ENCODE assay signal across 24 cellular contexts in the genomic region with DNA sequence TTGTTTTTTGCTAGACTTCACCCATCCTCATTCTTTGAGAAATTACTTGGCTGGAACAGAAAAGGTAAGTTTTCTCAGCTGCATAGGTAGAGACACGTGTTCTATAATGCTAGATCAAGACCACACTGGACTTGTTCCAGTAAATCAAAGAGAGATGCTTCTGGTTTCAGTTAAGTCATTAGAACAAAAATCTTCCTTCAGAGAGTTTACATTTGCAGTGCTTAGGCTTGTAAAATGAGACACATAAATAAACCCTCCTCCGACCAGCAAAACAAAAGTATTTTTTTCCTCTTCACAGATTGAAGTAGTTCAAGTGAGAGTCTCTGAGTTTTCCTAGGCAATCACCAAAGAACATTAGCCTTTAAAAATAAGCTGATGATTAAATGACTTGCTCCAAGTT.
A peak's percentile ranks its signal among the peaks of the same experiment; 100 is the strongest.
DNase-seq lines count a peak whose midpoint lies in the region; ATAC-seq, FAIRE-seq and TF ChIP-seq lines count a peak whose summit lies in the region.
"Had no signal": no experiment of that assay in that cellular context is flagged by ENCODE, and none has a peak within 500 bp of the region (broad histone marks: within the 10 kb centered on the region; RNA-seq: fewer than 3 reads in every experiment).

No MANE protein-coding gene starts in this region.

- H3K4me1 ChIP-seq in MM.1S (ENCODE audit: low read length) (peaks cover 18% of the 10 kb centered on the region), OCI-LY7 (ENCODE audit: insufficient read depth, low read length, poor library complexity, severe bottlenecking) (peaks cover 4% of the 10 kb centered on the region)
- H3K4me1 ChIP-seq: lower lobe of right lung had no signal

- no peaks in the 10 kb centered on the region for H3K36me3 ChIP-seq in MM.1S (replicated peaks; ENCODE audit: insufficient read depth, low read length)
- no peaks in the 10 kb centered on the region for H3K36me3 ChIP-seq in OCI-LY7 (ENCODE audit: insufficient read depth, low read length)
- H3K36me3 ChIP-seq: lower lobe of right lung, SJSA1 had no signal

- peak overlapping the region; percentile 6 for H3K4me3 Mint-ChIP-seq in stimulated activated naive CD8-positive, alpha-beta T cell treated with anti-CD3 and anti-CD28 coated beads, Interleukin-15, Interleukin-2, amounts not matched to agents 100 ng/mL and 50 ng/mL, for 24 hours
- peak overlapping the region; percentile 34 for H3K4me3 Mint-ChIP-seq in type B pancreatic cell

- H3K79me2 ChIP-seq in MM.1S (ENCODE audit: low read length) = no peaks in the 10 kb centered on the region
- H3K79me2 ChIP-seq in OCI-LY7 (ENCODE audit: insufficient read depth, low read depth, low read length) = no peaks in the 10 kb centered on the region

- no peaks in the 10 kb centered on the region for H3K27me3 ChIP-seq in MM.1S (replicated peaks; ENCODE audit: insufficient read depth, low read length)

- no peak for TF ChIP-seq CTCF in MM.1S (IDR thresholded peaks at IDR 0.05; ENCODE audit: low read length)
- no peak for TF ChIP-seq CTCF in type B pancreatic cell (conservative IDR thresholded peaks at IDR 0.05)
- TF ChIP-seq CTCF in OCI-LY7 (conservative IDR thresholded peaks at IDR 0.05; ENCODE audit: low read length) = no peak

- H3K4me2 ChIP-seq in MM.1S (ENCODE audit: low read depth, low read length) (peak overlapping the region; percentile 25; the same call in 1 of the 2 replicates), OCI-LY7 (ENCODE audit: low read length) (no peak overlapping the region)

- no peak for ATAC-seq in stimulated activated naive CD8-positive, alpha-beta T cell treated with anti-CD3 and anti-CD28 coated beads, Interleukin-15, Interleukin-2, amounts not matched to agents 100 U/mL and 50 U/mL, for 24 hours
- ATAC-seq: esophagus mucosa, HCT116 had no signal

- DNase-seq in stimulated activated naive CD8-positive, alpha-beta T cell treated with anti-CD3 and anti-CD28 coated beads, Interleukin-15, Interleukin-2, amounts not matched to agents 100 U/mL and 50 U/mL, for 24 hours = no peak
- DNase-seq in MM.1S (peak; percentile 57), type B pancreatic cell (ENCODE audit: extremely low spot score, unreplicated experiment) (no peak), OCI-LY7 (ENCODE audit: low spot score) (no peak), HK-2 (ENCODE audit: unreplicated experiment) (no peak), germinal center (ENCODE audit: low spot score) (no peak)
- DNase-seq: activated CD4-positive, alpha-beta T cell treated with anti-CD3 and anti-CD28 coated beads for 48 hours; amniotic stem cell; caudate nucleus; head of caudate nucleus; immature natural killer cell; lower lobe of right lung; naive B cell; NCI-H1417 treated with DMSO at 0.1 percent for 48 hours; NCI-H774; stimulated activated CD4-positive, alpha-beta T cell treated with anti-CD3 and anti-CD28 coated beads, Interleukin-4, amount 100 ng/mL, for 1 hour; substantia nigra; T-helper 9 cell had no signal

- no peaks in the 10 kb centered on the region for H3K36me3 Mint-ChIP-seq in stimulated activated naive CD8-positive, alpha-beta T cell treated with anti-CD3 and anti-CD28 coated beads, Interleukin-15, Interleukin-2, amounts not matched to agents 100 ng/mL and 50 ng/mL, for 24 hours (ENCODE audit: low read depth)
- no peaks in the 10 kb centered on the region for H3K36me3 Mint-ChIP-seq in type B pancreatic cell
- H3K36me3 Mint-ChIP-seq: immature natural killer cell had no signal

- FAIRE-seq in endometrium (lab: Jason Lieb, UNC) = peak; percentile 91
- FAIRE-seq: HTR-8/SVneo had no signal

- H3K9me3 ChIP-seq in MM.1S (replicated peaks; ENCODE audit: insufficient read depth, low read length) (no peaks in the 10 kb centered on the region), OCI-LY7 (ENCODE audit: low read length) (no peaks in the 10 kb centered on the region)
- H3K9me3 ChIP-seq: lower lobe of right lung, SJSA1 had no signal

- H3K9ac ChIP-seq in MM.1S (ENCODE audit: low read length) = no peak overlapping the region

- H3K27ac Mint-ChIP-seq in stimulated activated naive CD8-positive, alpha-beta T cell treated with anti-CD3 and anti-CD28 coated beads, Interleukin-15, Interleukin-2, amounts not matched to agents 100 ng/mL and 50 ng/mL, for 24 hours = no peak overlapping the region
- H3K27ac Mint-ChIP-seq in type B pancreatic cell = no peak overlapping the region
- H3K27ac Mint-ChIP-seq: immature natural killer cell, naive B cell had no signal

- peaks cover 35% of the 10 kb centered on the region for H3K4me1 Mint-ChIP-seq in stimulated activated naive CD8-positive, alpha-beta T cell treated with anti-CD3 and anti-CD28 coated beads, Interleukin-15, Interleukin-2, amounts not matched to agents 100 ng/mL and 50 ng/mL, for 24 hours (ENCODE audit: low read depth)
- peaks cover 21% of the 10 kb centered on the region for H3K4me1 Mint-ChIP-seq in type B pancreatic cell (ENCODE audit: unreplicated experiment)

- H4K20me1 ChIP-seq in MM.1S (ENCODE audit: insufficient read depth, low read length) = no peaks in the 10 kb centered on the region
- no peaks in the 10 kb centered on the region for H4K20me1 ChIP-seq in OCI-LY7 (ENCODE audit: insufficient read depth, low read length)

- CTCF ChIA-PET in OCI-LY7 (lab: Charles Lee; ENCODE audit: unreplicated experiment) = no interaction called here

- intact Hi-C loops in OCI-LY7 (cut with micrococcal nuclease; ENCODE audit: unreplicated experiment) = no loop called here

- H3K27me3 Mint-ChIP-seq in stimulated activated naive CD8-positive, alpha-beta T cell treated with anti-CD3 and anti-CD28 coated beads, Interleukin-15, Interleukin-2, amounts not matched to agents 100 ng/mL and 50 ng/mL, for 24 hours = peaks cover 7% of the 10 kb centered on the region
- no peaks in the 10 kb centered on the region for H3K27me3 Mint-ChIP-seq in type B pancreatic cell

- no peaks in the 10 kb centered on the region for H3K9me3 Mint-ChIP-seq in stimulated activated naive CD8-positive, alpha-beta T cell treated with anti-CD3 and anti-CD28 coated beads, Interleukin-15, Interleukin-2, amounts not matched to agents 100 ng/mL and 50 ng/mL, for 24 hours
- H3K9me3 Mint-ChIP-seq in type B pancreatic cell = no peaks in the 10 kb centered on the region
- H3K9me3 Mint-ChIP-seq: immature natural killer cell had no signal

- BruUV-seq in OCI-LY7 (replicated peaks; lab: Mats Ljungman, UMichigan) = no TSS peak

- H2AFZ ChIP-seq in MM.1S (ENCODE audit: low read length) = no peak overlapping the region
- no peak overlapping the region for H2AFZ ChIP-seq in OCI-LY7 (ENCODE audit: low read length)

- H3K4me3 ChIP-seq in MM.1S (ENCODE audit: low read length) (no peak overlapping the region), OCI-LY7 (ENCODE audit: low read depth, low read length, poor library complexity, severe bottlenecking) (no peak overlapping the region)
- H3K4me3 ChIP-seq: lower lobe of right lung, SJSA1 had no signal

- peak overlapping the region; percentile 11; the same call in 1 of the 2 replicates for H3K27ac ChIP-seq in MM.1S (ENCODE audit: low read length)
- H3K27ac ChIP-seq in OCI-LY7 (ENCODE audit: low read depth, low read length, poor library complexity, severe bottlenecking) = no peak overlapping the region
- H3K27ac ChIP-seq: lower lobe of right lung, SJSA1 had no signal

- H3F3A ChIP-seq in MM.1S (ENCODE audit: insufficient read depth, low read length) = 0 out of 2 replicates have a peak, but pooled peaks cover 4% of the 10 kb centered on the region

- POLR2A ChIA-PET in OCI-LY7 (lab: Charles Lee) = interaction anchor here (0.7 kb wide), 1 partner anchor 965 kb away, joined by 3 read pairs; no protein-coding TSS in a partner anchor

- H3K9me2 ChIP-seq in MM.1S (replicated peaks; ENCODE audit: insufficient read depth, low read length) (no peaks in the 10 kb centered on the region), OCI-LY7 (ENCODE audit: insufficient read depth, low read length) (no peaks in the 10 kb centered on the region)
